In the genomic region with DNA sequence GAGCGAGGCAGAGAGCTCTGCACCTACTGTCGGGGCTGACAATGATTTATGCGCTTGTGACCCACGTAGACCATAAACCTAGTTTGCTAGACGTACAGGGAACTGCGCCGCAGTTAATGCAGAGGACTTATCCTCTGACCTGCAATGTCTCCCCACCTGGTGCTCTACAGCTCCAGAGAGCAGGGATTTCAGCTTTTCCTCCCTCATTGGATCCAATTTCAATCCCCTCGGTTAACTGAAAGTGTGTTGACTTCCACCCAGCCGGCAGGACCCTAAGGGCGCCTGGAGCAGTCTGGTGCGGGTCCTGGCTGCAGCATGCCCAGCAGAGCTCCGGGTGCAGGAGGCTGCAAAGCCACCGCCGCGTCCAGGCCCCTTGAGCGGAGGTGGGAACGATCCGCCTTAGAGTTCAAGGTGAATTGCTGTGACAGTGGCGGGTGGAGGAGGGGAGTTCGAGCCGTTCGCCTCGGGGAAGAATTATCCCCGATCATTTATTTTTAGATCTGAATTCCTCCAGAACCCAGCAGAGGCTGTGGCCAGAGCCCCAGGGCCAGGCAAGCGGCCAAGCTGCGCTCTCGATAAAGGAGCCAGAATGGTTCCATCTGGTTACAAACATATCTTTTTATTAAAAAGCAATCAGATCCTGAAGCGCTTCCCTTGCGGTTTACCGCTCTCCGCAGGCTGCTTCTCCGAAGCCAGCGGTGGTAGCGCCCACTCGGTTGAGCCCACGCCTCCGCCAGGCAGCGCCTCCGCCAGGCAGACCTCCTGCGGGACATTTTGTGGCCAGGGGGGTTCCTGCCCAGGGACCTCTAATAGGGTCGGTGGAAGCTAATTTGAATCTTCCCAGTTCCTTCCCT, we compare ENCODE assay signal across 8 cellular contexts.
A peak's percentile ranks its signal among the peaks of the same experiment; 100 is the strongest.
DNase-seq lines count a peak whose midpoint lies in the region; ATAC-seq and TF ChIP-seq lines count a peak whose summit lies in the region.

No MANE protein-coding gene starts in this region.

- H3K9me3 Mint-ChIP-seq in HFFc6 = peaks cover 3% of the 10 kb centered on the region; the same call in 1 of the 2 replicates
- peaks cover 0 to 7% (median 0%) of the 10 kb centered on the region in 6 donors for H3K9me3 Mint-ChIP-seq in immature natural killer cell

- H3K27ac Mint-ChIP-seq in HFFc6 (no peak overlapping the region), immature natural killer cell (no peak overlapping the region)

- intact Hi-C loops in tibial artery (cut with DNase I; ENCODE audit: low total_unique reads) = no loop called here

- no peaks in the 10 kb centered on the region for H3K36me3 ChIP-seq in tibial artery

- no peak; the same call in 1 of the 2 replicates for TF ChIP-seq CTCF in HFFc6 (IDR thresholded peaks at IDR 0.05)
- no peak for TF ChIP-seq CTCF in astrocyte of the cerebellum (IDR thresholded peaks at IDR 0.05; ENCODE audit: low read depth, low read length, missing control alignments)
- TF ChIP-seq CTCF in tibial artery (IDR thresholded peaks at IDR 0.05) = no peak

- H3K36me3 Mint-ChIP-seq in HFFc6 (ENCODE audit: low read depth) = peaks cover 4% of the 10 kb centered on the region; the same call in 1 of the 2 replicates
- H3K36me3 Mint-ChIP-seq in immature natural killer cell = peaks cover 0 to 6% (median 2%) of the 10 kb centered on the region in 3 donors

- H3K4me3 Mint-ChIP-seq in HFFc6 = peak overlapping the region; percentile 74
- H3K4me3 Mint-ChIP-seq in immature natural killer cell = peak overlapping the region; percentile 8 to 56 (median 12)

- H3K4me3 ChIP-seq in astrocyte of the cerebellum (ENCODE audit: low read depth, low read length) = peak overlapping the region; percentile 23
- H3K4me3 ChIP-seq in tibial artery = peak overlapping the region; percentile 40 to 53

- no peaks in the 10 kb centered on the region for H3K9me3 ChIP-seq in tibial artery

- H3K27me3 Mint-ChIP-seq in HFFc6 (ENCODE audit: insufficient read depth) (peaks cover 46% of the 10 kb centered on the region), immature natural killer cell (ENCODE audit: low read depth in 3 of 3) (peaks cover 35 to 51% (median 46%) of the 10 kb centered on the region in 3 donors)

- H3K27me3 ChIP-seq in tibial artery = peaks cover 2 to 55% of the 10 kb centered on the region in 2 donors

- H3K4me1 Mint-ChIP-seq in HFFc6 (ENCODE audit: low read depth) (peaks cover 52% of the 10 kb centered on the region), immature natural killer cell (peaks cover 30 to 42% of the 10 kb centered on the region in 2 donors)

- DNase-seq in AG08396 (ENCODE audit: low spot score) (peak; percentile 48), HFFc6 (peak; percentile 52), astrocyte of the cerebellum (ENCODE audit: low read depth) (peak; percentile 79), immature natural killer cell (no peak), tibial artery (no peak), NCI-H1436 (lab: John Stamatoyannopoulos, UW) (no peak), DMS153 (lab: John Stamatoyannopoulos, UW) (no peak)

- H3K27ac ChIP-seq in tibial artery = no peak overlapping the region

- in situ Hi-C loops in astrocyte of the cerebellum (cut with HindIII; ENCODE audit: low sequenced_read_pairs) = no loop called here

- no peak for ATAC-seq in GM21528 (IDR thresholded peaks at IDR 0.05; ENCODE audit: low FRiP score, unreplicated experiment)

- peaks cover 0 to 42% (median 30%) of the 10 kb centered on the region in 4 donors for H3K4me1 ChIP-seq in tibial artery

Comparison
In these comparisons a context has a peak if more than half of its experiments do, and no peak if none do; other contexts are left out.
1. DNase-seq: peak in AG08396 (single experiment), HFFc6 (single experiment) and astrocyte of the cerebellum (single experiment); none in immature natural killer cell (0 of 3), tibial artery (0 of 2), NCI-H1436 (single experiment) and DMS153 (single experiment).